ENCODE assay signal across 23 cellular contexts in the genomic region with DNA sequence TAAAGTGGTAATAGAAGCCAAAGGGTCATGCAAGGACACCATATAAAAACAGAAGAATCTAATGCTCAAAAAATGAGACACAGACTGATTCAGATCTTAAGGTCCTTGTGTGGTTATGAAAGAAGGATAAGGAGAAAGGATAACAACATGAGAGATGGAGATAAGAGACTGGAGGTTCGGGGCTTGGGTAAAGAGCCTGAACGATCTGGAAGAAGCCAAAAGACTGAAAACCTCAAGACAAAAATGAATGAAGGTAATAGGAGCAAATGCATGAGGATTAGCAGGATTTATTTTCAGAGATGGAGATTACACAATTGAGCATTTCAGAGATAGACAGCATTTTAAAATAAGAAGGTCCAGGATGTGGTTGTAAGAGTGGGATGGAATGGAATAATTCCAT. TPM values are rescaled to one million over a fixed set of nuclear protein-coding genes. Genes with fewer than 3 reads are reported as not detected.
DNase-seq lines count a peak whose midpoint lies in the region; ATAC-seq lines count a peak whose summit lies in the region.
"Had no signal": no experiment of that assay in that cellular context is flagged by ENCODE, and none has a peak within 500 bp of the region (broad histone marks: within the 10 kb centered on the region; RNA-seq: fewer than 3 reads in every experiment).

No MANE protein-coding gene starts in this region.

- no peak overlapping the region for H3K4me3 Mint-ChIP-seq in activated naive CD4-positive, alpha-beta T cell treated with anti-CD3 and anti-CD28 coated beads, Interleukin-2, amount 10 ng/mL, durations not matched to agents 7 days and 5 days
- no peak overlapping the region for H3K4me3 Mint-ChIP-seq in activated CD4-positive, alpha-beta memory T cell treated with anti-CD3 and anti-CD28 coated beads for 36 hours
- H3K4me3 Mint-ChIP-seq in stimulated activated memory B cell treated with anti-CD40 and anti-IgM and Interleukin-4, amounts not matched to agents 10 μg/mL and 1 μg/mL and 100 μg/mL, for 72 hours = no peak overlapping the region
- H3K4me3 Mint-ChIP-seq: nephron progenitor cell had no signal

- no peak for DNase-seq in activated naive CD4-positive, alpha-beta T cell treated with anti-CD3 and anti-CD28 coated beads, Interleukin-2, amount 10 ng/mL, durations not matched to agents 7 days and 5 days
- no peak for DNase-seq in activated naive CD4-positive, alpha-beta T cell (lab: John Stamatoyannopoulos, UW)
- DNase-seq in activated CD4-positive, alpha-beta memory T cell treated with anti-CD3 and anti-CD28 coated beads for 36 hours = no peak
- no peak for DNase-seq in effector memory CD4-positive, alpha-beta T cell
- DNase-seq in stimulated activated CD4-positive, alpha-beta T cell treated with anti-CD3 and anti-CD28 coated beads, Interleukin-4, amount 100 ng/mL, for 24 hours = no peak
- DNase-seq in GF-D8 (lab: John Stamatoyannopoulos, UW) = no peak
- DNase-seq: activated CD4-positive, alpha-beta T cell treated with anti-CD3 and anti-CD28 coated beads, Interleukin-2, amount 50 U/mL, for 4 hours; DMS79 treated with DMSO at 0.1 percent for 48 hours; effector CD4-positive, alpha-beta T cell; esophagus squamous epithelium; H7; KBM-7; left colon; NCI-H2171; NCI-H748 treated with DMSO at 0.1 percent for 48 hours; nephron progenitor cell; posterior cingulate gyrus; sigmoid colon; stimulated activated CD4-positive, alpha-beta T cell treated with anti-CD3 and anti-CD28 coated beads, Interleukin-1b, Interleukin-23, amount 100 ng/mL, for 48 hours; stomach; transverse colon had no signal

- peaks cover 83% of the 10 kb centered on the region for H3K36me3 Mint-ChIP-seq in activated naive CD4-positive, alpha-beta T cell treated with anti-CD3 and anti-CD28 coated beads, Interleukin-2, amount 10 ng/mL, durations not matched to agents 7 days and 5 days
- H3K36me3 Mint-ChIP-seq in activated CD4-positive, alpha-beta memory T cell treated with anti-CD3 and anti-CD28 coated beads for 36 hours = peaks cover 73% of the 10 kb centered on the region
- peaks cover 64% of the 10 kb centered on the region for H3K36me3 Mint-ChIP-seq in stimulated activated memory B cell treated with anti-CD40 and anti-IgM and Interleukin-4, amounts not matched to agents 10 μg/mL and 1 μg/mL and 100 μg/mL, for 72 hours

- ATAC-seq in stimulated activated memory B cell treated with anti-CD40 and anti-IgM and Interleukin-4, amounts not matched to agents 10 μg/mL and 1 μg/mL and 100 μg/mL, for 72 hours = no peak
- ATAC-seq in GM21390 (IDR thresholded peaks at IDR 0.05; ENCODE audit: unreplicated experiment) = no peak

- H3K36me3 ChIP-seq in effector memory CD4-positive, alpha-beta T cell (ENCODE audit: control insufficient read depth, insufficient read depth, low read length) = peaks cover 75% of the 10 kb centered on the region

- H3K27ac Mint-ChIP-seq in activated naive CD4-positive, alpha-beta T cell treated with anti-CD3 and anti-CD28 coated beads, Interleukin-2, amount 10 ng/mL, durations not matched to agents 7 days and 5 days = peak overlapping the region; percentile 35
- peak overlapping the region; percentile 79 for H3K27ac Mint-ChIP-seq in activated CD4-positive, alpha-beta memory T cell treated with anti-CD3 and anti-CD28 coated beads for 36 hours
- peak overlapping the region; percentile 25 for H3K27ac Mint-ChIP-seq in stimulated activated memory B cell treated with anti-CD40 and anti-IgM and Interleukin-4, amounts not matched to agents 10 μg/mL and 1 μg/mL and 100 μg/mL, for 72 hours
- H3K27ac Mint-ChIP-seq: nephron progenitor cell had no signal

- H3K27me3 ChIP-seq in effector memory CD4-positive, alpha-beta T cell (replicated peaks; ENCODE audit: control insufficient read depth, insufficient read depth, low read length, poor library complexity, severe bottlenecking) = no peaks in the 10 kb centered on the region
- H3K27me3 ChIP-seq: esophagus squamous epithelium, sigmoid colon, stomach, transverse colon had no signal

- H3K4me3 ChIP-seq in effector memory CD4-positive, alpha-beta T cell (ENCODE audit: insufficient read depth, low read depth, low read length, poor library complexity, severe bottlenecking) = no peak overlapping the region
- H3K4me3 ChIP-seq: esophagus squamous epithelium, sigmoid colon, stomach, transverse colon had no signal

- H3K4me1 Mint-ChIP-seq in activated naive CD4-positive, alpha-beta T cell treated with anti-CD3 and anti-CD28 coated beads, Interleukin-2, amount 10 ng/mL, durations not matched to agents 7 days and 5 days = peaks cover 80% of the 10 kb centered on the region
- peaks cover 73% of the 10 kb centered on the region for H3K4me1 Mint-ChIP-seq in activated CD4-positive, alpha-beta memory T cell treated with anti-CD3 and anti-CD28 coated beads for 36 hours (ENCODE audit: low read depth)
- peaks cover 43% of the 10 kb centered on the region for H3K4me1 Mint-ChIP-seq in stimulated activated memory B cell treated with anti-CD40 and anti-IgM and Interleukin-4, amounts not matched to agents 10 μg/mL and 1 μg/mL and 100 μg/mL, for 72 hours
- H3K4me1 Mint-ChIP-seq: nephron progenitor cell had no signal

- H3K9me3 Mint-ChIP-seq in activated naive CD4-positive, alpha-beta T cell treated with anti-CD3 and anti-CD28 coated beads, Interleukin-2, amount 10 ng/mL, durations not matched to agents 7 days and 5 days = no peaks in the 10 kb centered on the region
- H3K9me3 Mint-ChIP-seq in activated CD4-positive, alpha-beta memory T cell treated with anti-CD3 and anti-CD28 coated beads for 36 hours = no peaks in the 10 kb centered on the region
- H3K9me3 Mint-ChIP-seq in stimulated activated memory B cell treated with anti-CD40 and anti-IgM and Interleukin-4, amounts not matched to agents 10 μg/mL and 1 μg/mL and 100 μg/mL, for 72 hours = no peaks in the 10 kb centered on the region
- H3K9me3 Mint-ChIP-seq: nephron progenitor cell had no signal

- no peaks in the 10 kb centered on the region for H3K9me3 ChIP-seq in effector memory CD4-positive, alpha-beta T cell (ENCODE audit: control insufficient read depth, low read length)
- H3K9me3 ChIP-seq: esophagus squamous epithelium, sigmoid colon, stomach, transverse colon had no signal

- intact Hi-C loops in activated CD4-positive, alpha-beta memory T cell treated with anti-CD3 and anti-CD28 coated beads for 36 hours (cut with micrococcal nuclease) = no loop called here

- no peaks in the 10 kb centered on the region for H3K27me3 Mint-ChIP-seq in activated naive CD4-positive, alpha-beta T cell treated with anti-CD3 and anti-CD28 coated beads, Interleukin-2, amount 10 ng/mL, durations not matched to agents 7 days and 5 days
- H3K27me3 Mint-ChIP-seq in activated CD4-positive, alpha-beta memory T cell treated with anti-CD3 and anti-CD28 coated beads for 36 hours = no peaks in the 10 kb centered on the region
- no peaks in the 10 kb centered on the region for H3K27me3 Mint-ChIP-seq in stimulated activated memory B cell treated with anti-CD40 and anti-IgM and Interleukin-4, amounts not matched to agents 10 μg/mL and 1 μg/mL and 100 μg/mL, for 72 hours

- CTCF ChIA-PET in activated naive CD4-positive, alpha-beta T cell treated with anti-CD3 and anti-CD28 coated beads, Interleukin-2, amount 10 ng/mL, durations not matched to agents 7 days and 5 days (lab: Charles Lee) = interaction anchor here (1.7 to 2.4 kb wide), 2 partner anchors 131 to 133 kb away, joined by 4 to 11 read pairs; no protein-coding TSS in a partner anchor
- CTCF ChIA-PET in activated CD4-positive, alpha-beta memory T cell treated with anti-CD3 and anti-CD28 coated beads for 36 hours (lab: Charles Lee) = interaction anchor here (1.1 to 2.2 kb wide), 2 partner anchors 12 to 131 kb away, joined by 3 to 17 read pairs; no protein-coding TSS in a partner anchor

- POLR2A ChIA-PET in activated CD4-positive, alpha-beta memory T cell treated with anti-CD3 and anti-CD28 coated beads for 36 hours (lab: Charles Lee) = interaction anchor here (1.7 kb wide), 1 partner anchor 12 kb away, joined by 4 read pairs; no protein-coding TSS in a partner anchor

- H3K4me1 ChIP-seq in effector memory CD4-positive, alpha-beta T cell (ENCODE audit: control insufficient read depth, insufficient read depth, low read length, poor library complexity, severe bottlenecking) = peaks cover 38% of the 10 kb centered on the region
- H3K4me1 ChIP-seq: esophagus squamous epithelium, sigmoid colon, transverse colon had no signal

- peak overlapping the region; percentile 29 for H3K27ac ChIP-seq in effector memory CD4-positive, alpha-beta T cell (ENCODE audit: insufficient read depth, low read length, poor library complexity, severe bottlenecking)
- H3K27ac ChIP-seq: esophagus squamous epithelium, sigmoid colon, stomach had no signal

RNA-seq across cellular contexts. Expression of gene STK17B, which starts 26.1 kb away (rescaled TPM):
- 100 to 1,000 TPM; 175 to 176 TPM for total RNA-seq in activated CD4-positive, alpha-beta memory T cell treated with anti-CD3 and anti-CD28 coated beads for 36 hours

Comparison
In these comparisons a context has a peak if more than half of its experiments do, and no peak if none do; other contexts are left out.
1. H3K27ac Mint-ChIP-seq: peak in every context shown above with its lines; median percentile 79 in activated CD4-positive, alpha-beta memory T cell treated with anti-CD3 and anti-CD28 coated beads for 36 hours; 35 in activated naive CD4-positive, alpha-beta T cell treated with anti-CD3 and anti-CD28 coated beads, Interleukin-2, amount 10 ng/mL, durations not matched to agents 7 days and 5 days; 25 in stimulated activated memory B cell treated with anti-CD40 and anti-IgM and Interleukin-4, amounts not matched to agents 10 μg/mL and 1 μg/mL and 100 μg/mL, for 72 hours.